In the genomic region with DNA sequence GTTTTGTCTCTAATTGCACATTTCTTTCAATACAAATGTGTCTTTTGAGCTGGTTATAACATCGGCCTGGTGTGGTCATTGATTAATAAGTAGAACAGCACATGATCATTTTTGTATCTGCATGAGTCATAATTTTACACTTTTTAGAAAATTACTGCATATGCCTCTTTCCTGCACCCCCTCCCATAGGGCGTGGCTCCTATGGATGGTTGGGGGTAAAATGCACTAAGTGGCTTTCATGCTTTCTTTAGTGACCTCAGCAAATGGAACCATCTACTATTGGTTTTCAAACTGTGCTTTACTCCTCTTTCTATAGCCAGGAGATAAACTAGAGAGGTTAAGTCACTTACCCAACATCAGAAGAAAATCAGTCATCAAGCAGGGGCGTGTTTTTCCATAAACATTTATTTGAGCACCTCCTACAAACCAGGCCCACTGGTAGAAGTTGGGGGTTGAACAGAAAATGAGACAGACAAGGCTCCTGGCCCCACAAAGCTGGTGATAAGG, we compare ENCODE assay signal across 14 cellular contexts. TPM values are rescaled to one million over a fixed set of nuclear protein-coding genes. Genes with fewer than 3 reads are reported as not detected.
A peak's percentile ranks its signal among the peaks of the same experiment; 100 is the strongest.
DNase-seq lines count a peak whose midpoint lies in the region; ATAC-seq and TF ChIP-seq lines count a peak whose summit lies in the region.
"Had no signal": no experiment of that assay in that cellular context is flagged by ENCODE, and none has a peak within 500 bp of the region (broad histone marks: within the 10 kb centered on the region; RNA-seq: fewer than 3 reads in every experiment).

No MANE protein-coding gene starts in this region.

- H3K9ac ChIP-seq in DND-41 (ENCODE audit: low read depth, low read length) (no peak overlapping the region), OCI-LY3 (ENCODE audit: low read length) (no peak overlapping the region), smooth muscle cell (ENCODE audit: low read depth) (no peak overlapping the region)

- no peaks in the 10 kb centered on the region for H3K27me3 Mint-ChIP-seq in activated naive CD8-positive, alpha-beta T cell treated with anti-CD3 and anti-CD28 coated beads, Interleukin-2, amount 50 U/mL, for 24 hours

- H3K4me2 ChIP-seq in DND-41 (ENCODE audit: insufficient read depth, low read length) (0 out of 2 replicates have a peak overlapping the region, but pooled peaks have one; percentile 6), OCI-LY3 (ENCODE audit: low read length) (peak overlapping the region; percentile 55), smooth muscle cell (peak overlapping the region; percentile 94)

- WGBS in smooth muscle cell (ENCODE audit: low lambda C conversion rate), result 91% methylated on average over 3 of the region's 3 CpGs
- 56% methylated on average over 3 of the region's 3 CpGs for WGBS in right lobe of liver (ENCODE audit: insufficient coverage, low coverage, low lambda C conversion rate, missing lambda C conversion rate)

- no peak overlapping the region for H3K4me3 ChIP-seq in DND-41 (ENCODE audit: low read depth in 1 of 2, low read length in 2 of 2)
- H3K4me3 ChIP-seq in OCI-LY3 (ENCODE audit: low read length), result peak overlapping the region; percentile 10; the same call in 1 of the 2 replicates
- no peak overlapping the region for H3K4me3 ChIP-seq in smooth muscle cell
- H3K4me3 ChIP-seq in right lobe of liver, result no peak overlapping the region
- H3K4me3 ChIP-seq: thyroid gland had no signal

- H3K36me3 Mint-ChIP-seq in activated naive CD8-positive, alpha-beta T cell treated with anti-CD3 and anti-CD28 coated beads, Interleukin-2, amount 50 U/mL, for 24 hours (ENCODE audit: low read depth), result peaks cover 33% of the 10 kb centered on the region

- H3K79me2 ChIP-seq in DND-41 (ENCODE audit: insufficient read depth, low read length) (peaks cover 93% of the 10 kb centered on the region), OCI-LY3 (ENCODE audit: low read length) (no peaks in the 10 kb centered on the region), smooth muscle cell (ENCODE audit: low read depth) (peaks cover 92% of the 10 kb centered on the region)

- DNase-seq in DND-41 (no peak), smooth muscle cell (lab: John Stamatoyannopoulos, UW; ENCODE audit: unreplicated experiment) (no peak), right lobe of liver (no peak), NCI-H187 treated with DMSO at 0.1 percent for 48 hours (lab: John Stamatoyannopoulos, UW) (no peak), GM13976 (ENCODE audit: low spot score) (no peak)
- DNase-seq in activated naive CD8-positive, alpha-beta T cell treated with anti-CD3 and anti-CD28 coated beads, Interleukin-2, amount 50 U/mL, for 24 hours, result peak; percentile 51
- DNase-seq: activated CD8-positive, alpha-beta memory T cell treated with anti-CD3 and anti-CD28 coated beads, Interleukin-2, amount 50 U/mL, for 48 hours; DMS79; kidney glomerular epithelial cell; NCI-H2171 treated with DMSO at 0.1 percent for 48 hours; thyroid gland had no signal

- TF ChIP-seq CTCF in DND-41 (IDR thresholded peaks at IDR 0.05; ENCODE audit: borderline replicate concordance, extremely low read depth, low read length, poor library complexity, severe bottlenecking) (no peak), OCI-LY3 (IDR thresholded peaks at IDR 0.05; ENCODE audit: low read depth, low read length) (no peak), smooth muscle cell (IDR thresholded peaks at IDR 0.05; ENCODE audit: borderline replicate concordance, insufficient read depth, poor library complexity, severe bottlenecking) (no peak), right lobe of liver (IDR thresholded peaks at IDR 0.05) (no peak), GM13976 (IDR thresholded peaks at IDR 0.05; ENCODE audit: borderline replicate concordance, control extremely low read depth, extremely low read depth, insufficient read depth, missing control alignments) (no peak)

- H3K4me1 ChIP-seq in DND-41 (ENCODE audit: insufficient read depth, low read length) (peaks cover 93% of the 10 kb centered on the region), OCI-LY3 (ENCODE audit: low read length) (peaks cover 70% of the 10 kb centered on the region), smooth muscle cell (ENCODE audit: low read depth) (peaks cover 23% of the 10 kb centered on the region), right lobe of liver (peaks cover 0 to 68% (median 19%) of the 10 kb centered on the region in 4 donors)

- H3K36me3 ChIP-seq in DND-41 (ENCODE audit: insufficient read depth, low read length) (peaks cover 5% of the 10 kb centered on the region; the same call in 1 of the 2 replicates), OCI-LY3 (replicated peaks; ENCODE audit: low read depth, low read length) (no peaks in the 10 kb centered on the region), smooth muscle cell (ENCODE audit: low read depth) (no peaks in the 10 kb centered on the region), right lobe of liver (peaks cover 0 to 5% (median 0%) of the 10 kb centered on the region in 4 donors)
- H3K36me3 ChIP-seq: thyroid gland had no signal

- peaks cover 78% of the 10 kb centered on the region for H3K4me1 Mint-ChIP-seq in activated naive CD8-positive, alpha-beta T cell treated with anti-CD3 and anti-CD28 coated beads, Interleukin-2, amount 50 U/mL, for 24 hours

- H3K27ac Mint-ChIP-seq in activated naive CD8-positive, alpha-beta T cell treated with anti-CD3 and anti-CD28 coated beads, Interleukin-2, amount 50 U/mL, for 24 hours, result peak overlapping the region; percentile 96

- H3K4me3 Mint-ChIP-seq in activated naive CD8-positive, alpha-beta T cell treated with anti-CD3 and anti-CD28 coated beads, Interleukin-2, amount 50 U/mL, for 24 hours, result peak overlapping the region; percentile 95

- H3K9me3 ChIP-seq in DND-41 (ENCODE audit: insufficient read depth, low read length, severe bottlenecking) (no peaks in the 10 kb centered on the region), OCI-LY3 (ENCODE audit: insufficient read depth, low read length) (no peaks in the 10 kb centered on the region), smooth muscle cell (replicated peaks; ENCODE audit: low read depth) (no peaks in the 10 kb centered on the region), right lobe of liver (no peaks in the 10 kb centered on the region)
- H3K9me3 ChIP-seq: thyroid gland had no signal

- no peak overlapping the region for H2AFZ ChIP-seq in DND-41 (ENCODE audit: low read depth, low read length)
- H2AFZ ChIP-seq in OCI-LY3 (ENCODE audit: low read depth, low read length), result no peak overlapping the region
- H2AFZ ChIP-seq in smooth muscle cell (ENCODE audit: low read depth), result no peak overlapping the region

- intact Hi-C loops in right lobe of liver (cut with DNase I), result no loop called here

- peaks cover 21% of the 10 kb centered on the region for H4K20me1 ChIP-seq in DND-41 (ENCODE audit: insufficient read depth, low read length)
- H4K20me1 ChIP-seq in OCI-LY3 (ENCODE audit: insufficient read depth, low read length), result no peaks in the 10 kb centered on the region
- peaks cover 76% of the 10 kb centered on the region for H4K20me1 ChIP-seq in smooth muscle cell (ENCODE audit: low read depth)

- no peak overlapping the region for H3K27ac ChIP-seq in DND-41 (ENCODE audit: low read length)
- H3K27ac ChIP-seq in OCI-LY3 (ENCODE audit: low read length), result peak overlapping the region; percentile 37; the same call in 1 of the 2 replicates
- H3K27ac ChIP-seq in smooth muscle cell (ENCODE audit: low read depth), result peak overlapping the region; percentile 36
- H3K27ac ChIP-seq in right lobe of liver, result no peak overlapping the region
- H3K27ac ChIP-seq: thyroid gland had no signal

- in situ Hi-C loops in GM13976 (cut with MboI; ENCODE audit: low sequenced_read_pairs, unreplicated experiment), result loop anchor here (25.0 kb wide), 1 partner anchor 367 kb away; the partner anchor contains the start of gene SMIM3

- no peak for ATAC-seq in DND-41 (ENCODE audit: insufficient read depth, low read depth)
- ATAC-seq in activated naive CD8-positive, alpha-beta T cell treated with anti-CD3 and anti-CD28 coated beads, Interleukin-2, amount 50 U/mL, for 24 hours, result peak; percentile 24
- no peak for ATAC-seq in right lobe of liver
- no peak for ATAC-seq in esophagus mucosa
- ATAC-seq: sciatic nerve had no signal

- H3K9me3 Mint-ChIP-seq in activated naive CD8-positive, alpha-beta T cell treated with anti-CD3 and anti-CD28 coated beads, Interleukin-2, amount 50 U/mL, for 24 hours, result no peaks in the 10 kb centered on the region

- H3K27me3 ChIP-seq in DND-41 (ENCODE audit: insufficient read depth, low read length, poor library complexity) (no peaks in the 10 kb centered on the region), OCI-LY3 (ENCODE audit: low read depth, low read length) (peaks cover 19% of the 10 kb centered on the region), smooth muscle cell (ENCODE audit: low read depth) (no peaks in the 10 kb centered on the region), right lobe of liver (no peaks in the 10 kb centered on the region)
- H3K27me3 ChIP-seq: thyroid gland had no signal

- TF ChIP-seq POLR2A in right lobe of liver (IDR thresholded peaks at IDR 0.05), result no peak

- peaks cover 19% of the 10 kb centered on the region for H3F3A ChIP-seq in smooth muscle cell (ENCODE audit: low read depth)

RNA-seq across cellular contexts. Expression of gene ANXA6, which starts 3.8 kb away (rescaled TPM):
- 264 and 274 TPM in 2 replicates for total RNA-seq in smooth muscle cell
- 206 and 279 TPM in 2 replicates for polyA plus RNA-seq in smooth muscle cell
- total RNA-seq in right lobe of liver, result 100 to 1,000 TPM; 143 to 236 (median 165) TPM
- total RNA-seq in esophagus mucosa, result 10.8 TPM

Comparison
In these comparisons a context has a peak if more than half of its experiments do, and no peak if none do; other contexts are left out.
1. H3K27ac ChIP-seq: peak in OCI-LY3 (single experiment) and smooth muscle cell (single experiment); none in DND-41 (single experiment) and right lobe of liver (0 of 3).
2. H3K4me2 ChIP-seq: peak in every context shown above with its lines; median percentile 94 in smooth muscle cell; 55 in OCI-LY3; 6 in DND-41.
3. RNA of gene ANXA6, which starts 3.8 kb away (total RNA-seq): 264 to 274 TPM in smooth muscle cell and 143 to 236 TPM in right lobe of liver; 10.8 TPM in esophagus mucosa (single experiment); every median in the first group is over 10 times any median in the second.